13 cellular contexts compared by ENCODE assay signal in the genomic region with DNA sequence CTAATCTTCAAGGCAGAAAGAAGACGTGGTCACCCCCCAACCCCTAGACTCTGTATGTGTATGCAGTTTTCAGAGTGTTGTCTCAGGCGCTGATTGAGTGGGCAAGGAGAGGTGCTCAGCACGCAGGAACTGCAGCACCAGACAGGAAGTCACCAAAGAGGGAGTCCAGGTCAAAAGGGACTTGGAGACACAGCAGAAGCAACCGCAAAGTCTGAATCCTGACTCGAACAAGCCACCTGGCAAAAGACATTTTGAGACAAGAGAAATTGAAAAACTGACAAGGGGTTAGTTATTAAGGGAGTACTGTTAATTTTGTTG.
DNase-seq lines count a peak whose midpoint lies in the region; ATAC-seq and TF ChIP-seq lines count a peak whose summit lies in the region.
"Had no signal": no experiment of that assay in that cellular context is flagged by ENCODE, and none has a peak within 500 bp of the region (broad histone marks: within the 10 kb centered on the region; RNA-seq: fewer than 3 reads in every experiment).

No MANE protein-coding gene starts in this region.

- no peaks in the 10 kb centered on the region for H3K27me3 Mint-ChIP-seq in activated naive CD4-positive, alpha-beta T cell treated with anti-CD3 and anti-CD28 coated beads for 36 hours (ENCODE audit: low read depth)
- no peaks in the 10 kb centered on the region for H3K27me3 Mint-ChIP-seq in T-cell
- no peaks in the 10 kb centered on the region for H3K27me3 Mint-ChIP-seq in stimulated activated naive B cell treated with anti-CD40 and anti-IgM and Interleukin-4, amounts not matched to agents 10 μg/mL and 1 μg/mL and 100 μg/mL, for 72 hours

- H3K4me1 ChIP-seq in duodenal mucosa (ENCODE audit: control insufficient read depth in 1 of 2, insufficient read depth in 2 of 2, low read length in 2 of 2), result peaks cover 0 to 15% of the 10 kb centered on the region in 2 donors
- H3K4me1 ChIP-seq: gastrocnemius medialis had no signal

- H3K36me3 ChIP-seq in duodenal mucosa (ENCODE audit: control insufficient read depth in 1 of 2, insufficient read depth in 2 of 2, low read length in 2 of 2), result no peaks in the 10 kb centered on the region
- H3K36me3 ChIP-seq: gastrocnemius medialis, upper lobe of right lung had no signal

- no peak overlapping the region for H3K27ac ChIP-seq in duodenal mucosa (ENCODE audit: low read depth, low read length)

- H3K9me3 Mint-ChIP-seq in activated naive CD4-positive, alpha-beta T cell treated with anti-CD3 and anti-CD28 coated beads for 36 hours, result peaks cover 8% of the 10 kb centered on the region
- peaks cover 3 to 4% (median 3%) of the 10 kb centered on the region in 3 donors for H3K9me3 Mint-ChIP-seq in T-cell
- H3K9me3 Mint-ChIP-seq in stimulated activated naive B cell treated with anti-CD40 and anti-IgM and Interleukin-4, amounts not matched to agents 10 μg/mL and 1 μg/mL and 100 μg/mL, for 72 hours, result peaks cover 14 to 18% of the 10 kb centered on the region in 2 donors

- no peaks in the 10 kb centered on the region for H3K36me3 Mint-ChIP-seq in activated naive CD4-positive, alpha-beta T cell treated with anti-CD3 and anti-CD28 coated beads for 36 hours (ENCODE audit: low read depth)
- H3K36me3 Mint-ChIP-seq in T-cell, result no peaks in the 10 kb centered on the region
- peaks cover 2 to 11% of the 10 kb centered on the region in 2 donors for H3K36me3 Mint-ChIP-seq in stimulated activated naive B cell treated with anti-CD40 and anti-IgM and Interleukin-4, amounts not matched to agents 10 μg/mL and 1 μg/mL and 100 μg/mL, for 72 hours

- DNase-seq in activated naive CD4-positive, alpha-beta T cell treated with anti-CD3 and anti-CD28 coated beads for 36 hours, result no peak
- no peak for DNase-seq in activated naive CD4-positive, alpha-beta T cell treated with Interleukin-2 at 50 U/mL for 16 hours
- DNase-seq in T-cell (no peak), lower leg skin (ENCODE audit: low spot score in 2 of 2) (no peak), NCI-H2171 (lab: John Stamatoyannopoulos, UW) (no peak), Right ventricle myocardium inferior (ENCODE audit: missing footprints) (no peak)
- DNase-seq in stimulated activated naive B cell treated with anti-CD40 and anti-IgM and Interleukin-4, amounts not matched to agents 10 μg/mL and 1 μg/mL and 100 μg/mL, for 72 hours, result no peak
- DNase-seq: gastrocnemius medialis, left ventricle myocardium superior, NCI-H1105 treated with DMSO at 0.1 percent for 48 hours, SHP77 treated with DMSO at 0.1 percent for 48 hours, upper lobe of right lung had no signal

- peak overlapping the region; percentile 74 to 82 for H3K4me3 ChIP-seq in duodenal mucosa (ENCODE audit: low read depth in 1 of 2, low read length in 2 of 2)
- H3K4me3 ChIP-seq in lower leg skin (ENCODE audit: low read depth, poor library complexity, severe bottlenecking), result no peak overlapping the region

- no peaks in the 10 kb centered on the region for H3K27me3 ChIP-seq in duodenal mucosa (ENCODE audit: control insufficient read depth in 1 of 2, insufficient read depth in 2 of 2, low read length in 2 of 2)

- peaks cover 5 to 8% of the 10 kb centered on the region in 2 donors for H3K9me3 ChIP-seq in duodenal mucosa (ENCODE audit: control insufficient read depth in 1 of 2, low read length in 2 of 2)
- H3K9me3 ChIP-seq: gastrocnemius medialis had no signal

- POLR2A ChIA-PET in T-cell (lab: Charles Lee), result interaction anchor here in 1 of 2 donors (0.6 kb wide), 1 partner anchor 136 kb away, joined by 4 read pairs; no protein-coding TSS in a partner anchor

- no peak overlapping the region for H3K27ac Mint-ChIP-seq in activated naive CD4-positive, alpha-beta T cell treated with anti-CD3 and anti-CD28 coated beads for 36 hours
- H3K27ac Mint-ChIP-seq in T-cell, result peak overlapping the region; percentile 95 to 97
- H3K27ac Mint-ChIP-seq in stimulated activated naive B cell treated with anti-CD40 and anti-IgM and Interleukin-4, amounts not matched to agents 10 μg/mL and 1 μg/mL and 100 μg/mL, for 72 hours, result peak overlapping the region; percentile 98

- H3K4me3 Mint-ChIP-seq in activated naive CD4-positive, alpha-beta T cell treated with anti-CD3 and anti-CD28 coated beads for 36 hours, result peak overlapping the region; percentile 96
- peak overlapping the region; percentile 95 to 100 (median 99) for H3K4me3 Mint-ChIP-seq in T-cell
- peak overlapping the region; percentile 96 to 99 for H3K4me3 Mint-ChIP-seq in stimulated activated naive B cell treated with anti-CD40 and anti-IgM and Interleukin-4, amounts not matched to agents 10 μg/mL and 1 μg/mL and 100 μg/mL, for 72 hours

- intact Hi-C loops in activated naive CD4-positive, alpha-beta T cell treated with anti-CD3 and anti-CD28 coated beads for 36 hours (cut with micrococcal nuclease), result loop anchor here (1.0 to 5.0 kb wide), 4 partner anchors 21 to 761 kb away; partner anchors contain the start of genes AFG3L2 and CEP192
- intact Hi-C loops in lower leg skin (cut with DNase I; ENCODE audit: low total_unique reads) (no loop called here), Right ventricle myocardium inferior (cut with DNase I) (no loop called here)

- WGBS in lower leg skin, 2 donors, result 93 to 98% methylated on average over 5 of the region's 5 CpGs

- CTCF ChIA-PET in activated naive CD4-positive, alpha-beta T cell treated with anti-CD3 and anti-CD28 coated beads for 36 hours (lab: Charles Lee), result interaction anchor here (2.1 kb wide), 1 partner anchor 20 kb away, joined by 12 read pairs; no protein-coding TSS in a partner anchor
- CTCF ChIA-PET in T-cell (lab: Charles Lee), result interaction anchor here in 1 of 2 donors (1.2 kb wide), 1 partner anchor 21 kb away, joined by 5 read pairs; no protein-coding TSS in a partner anchor

- no peak for TF ChIP-seq CTCF in lower leg skin (IDR thresholded peaks at IDR 0.05)

- peak overlapping the region in 1 of 2 donors; percentile 78 for H3K9ac ChIP-seq in duodenal mucosa (ENCODE audit: low read depth in 1 of 2, low read length in 2 of 2)

- ATAC-seq in T-cell (replicated peaks in 1 of 4) (no peak), Right ventricle myocardium inferior (no peak)
- no peak for ATAC-seq in stimulated activated naive B cell treated with anti-CD40 and anti-IgM and Interleukin-4, amounts not matched to agents 10 μg/mL and 1 μg/mL and 100 μg/mL, for 72 hours (replicated peaks)

- H3K4me1 Mint-ChIP-seq in activated naive CD4-positive, alpha-beta T cell treated with anti-CD3 and anti-CD28 coated beads for 36 hours (ENCODE audit: low read depth), result peaks cover 24% of the 10 kb centered on the region
- H3K4me1 Mint-ChIP-seq in T-cell, result peaks cover 26 to 31% (median 27%) of the 10 kb centered on the region in 3 donors
- H3K4me1 Mint-ChIP-seq in stimulated activated naive B cell treated with anti-CD40 and anti-IgM and Interleukin-4, amounts not matched to agents 10 μg/mL and 1 μg/mL and 100 μg/mL, for 72 hours, result peaks cover 19 to 25% of the 10 kb centered on the region in 2 donors

- TF ChIP-seq POLR2A in lower leg skin (IDR thresholded peaks at IDR 0.05), result no peak
